ENCODE assay signal across 22 cellular contexts in genomic region chr2:69993708-69994107, GRCh38. TPM values are rescaled to one million over a fixed set of nuclear protein-coding genes. Genes with fewer than 3 reads are reported as not detected.
DNase-seq lines count a peak whose midpoint lies in the region; ATAC-seq and TF ChIP-seq lines count a peak whose summit lies in the region.
"Had no signal": no experiment of that assay in that cellular context is flagged by ENCODE, and none has a peak within 500 bp of the region (broad histone marks: within the 10 kb centered on the region; RNA-seq: fewer than 3 reads in every experiment).

No MANE protein-coding gene starts in this region.

- peaks cover 9% of the 10 kb centered on the region for H3K27me3 Mint-ChIP-seq in endodermal cell (ENCODE audit: insufficient read depth)
- H3K27me3 Mint-ChIP-seq in CD8-positive, alpha-beta T cell (ENCODE audit: low read depth), result no peaks in the 10 kb centered on the region
- H3K27me3 Mint-ChIP-seq: CD4-positive, CD25-positive, alpha-beta regulatory T cell had no signal

- no peaks in the 10 kb centered on the region for H3K9me3 Mint-ChIP-seq in endodermal cell
- H3K9me3 Mint-ChIP-seq in CD8-positive, alpha-beta T cell, result no peaks in the 10 kb centered on the region
- H3K9me3 Mint-ChIP-seq: CD4-positive, CD25-positive, alpha-beta regulatory T cell had no signal

- DNase-seq in cardiac septum (ENCODE audit: low spot score) (peak; percentile 6), Right ventricle myocardium superior (no peak), endodermal cell (peak; percentile 21), GM03348 (ENCODE audit: low spot score) (no peak)
- no peak for DNase-seq in CD8-positive, alpha-beta T cell
- DNase-seq: BE2C; CD4-positive, CD25-positive, alpha-beta regulatory T cell; COR-L47; DMS79 treated with DMSO at 0.1 percent for 48 hours; MM.1S; NCI-H1048; NCI-H1417 treated with DMSO at 0.1 percent for 48 hours; NCI-H187 treated with DMSO at 0.1 percent for 48 hours; NCI-H2107; NCI-H2227 treated with DMSO at 0.1 percent for 48 hours; NCI-H510A; NCI-H748 treated with DMSO at 0.1 percent for 48 hours had no signal

- H3K4me3 ChIP-seq in endodermal cell (ENCODE audit: low read length) (no peak overlapping the region), neutrophil (ENCODE audit: low read depth in 1 of 2, low read length in 1 of 2) (no peak overlapping the region)
- no peak overlapping the region for H3K4me3 ChIP-seq in CD8-positive, alpha-beta T cell (ENCODE audit: low read depth, low read length)
- H3K4me3 ChIP-seq: GM12878, SJSA1 had no signal

- TF ChIP-seq CTCF in endodermal cell (conservative IDR thresholded peaks at IDR 0.05) (no peak), neutrophil (IDR thresholded peaks at IDR 0.05) (no peak)
- TF ChIP-seq CTCF in CD8-positive, alpha-beta T cell (IDR thresholded peaks at IDR 0.05), result no peak

- H3K36me3 ChIP-seq in endodermal cell (ENCODE audit: control insufficient read depth, insufficient read depth, low read length) (no peaks in the 10 kb centered on the region), neutrophil (peaks cover 38% of the 10 kb centered on the region)
- peaks cover 8% of the 10 kb centered on the region for H3K36me3 ChIP-seq in CD8-positive, alpha-beta T cell (ENCODE audit: insufficient read depth, low read length)
- H3K36me3 ChIP-seq: BE2C, SJSA1 had no signal

- CTCF ChIA-PET in CD8-positive, alpha-beta T cell (lab: Charles Lee), result no interaction called here

- ATAC-seq in Right ventricle myocardium superior (ENCODE audit: poor library complexity) (no peak), HG02973 (IDR thresholded peaks at IDR 0.05; ENCODE audit: unreplicated experiment) (no peak)
- ATAC-seq in CD8-positive, alpha-beta T cell, result no peak
- ATAC-seq: GM12878, Panc1 had no signal

- WGBS in endodermal cell (ENCODE audit: insufficient coverage in 1 of 2, insufficient read length in 1 of 2), 2 experiments, result 95 to 99% methylated on average over 5 of the region's 5 CpGs

- H3K36me3 Mint-ChIP-seq in endodermal cell (ENCODE audit: low read depth), result peaks cover 17% of the 10 kb centered on the region
- H3K36me3 Mint-ChIP-seq in CD8-positive, alpha-beta T cell, result peaks cover 41% of the 10 kb centered on the region

- peaks cover 36% of the 10 kb centered on the region for H3K4me1 Mint-ChIP-seq in endodermal cell
- H3K4me1 Mint-ChIP-seq in CD8-positive, alpha-beta T cell (ENCODE audit: low read depth), result no peaks in the 10 kb centered on the region

- H3K9ac ChIP-seq in endodermal cell (ENCODE audit: extremely low read depth, low read length, poor library complexity, severe bottlenecking), result no peak overlapping the region

- H3K4me1 ChIP-seq in endodermal cell (ENCODE audit: control insufficient read depth, insufficient read depth, low read length) (peaks cover 7% of the 10 kb centered on the region), neutrophil (ENCODE audit: control insufficient read depth in 1 of 2, insufficient read depth in 1 of 2, low read depth in 1 of 2, low read length in 1 of 2) (peaks cover 31 to 43% of the 10 kb centered on the region in 2 experiments)
- H3K4me1 ChIP-seq in CD8-positive, alpha-beta T cell (ENCODE audit: insufficient read depth, low read length), result no peaks in the 10 kb centered on the region
- H3K4me1 ChIP-seq: BE2C had no signal

- H3K27ac ChIP-seq in endodermal cell (ENCODE audit: low read depth, low read length), result no peak overlapping the region
- peak overlapping the region; percentile 59 for H3K27ac ChIP-seq in neutrophil
- H3K27ac ChIP-seq in CD8-positive, alpha-beta T cell (ENCODE audit: low read depth, low read length), result no peak overlapping the region
- H3K27ac ChIP-seq: SJSA1 had no signal

- intact Hi-C loops in cardiac septum (cut with DNase I) (no loop called here), Right ventricle myocardium superior (cut with DNase I) (no loop called here)
- intact Hi-C loops in CD8-positive, alpha-beta T cell (cut with DNase I, micrococcal nuclease), result no loop called here

- POLR2A ChIA-PET in CD8-positive, alpha-beta T cell (lab: Charles Lee), result no interaction called here

- no peak overlapping the region for H3K4me3 Mint-ChIP-seq in endodermal cell
- no peak overlapping the region for H3K4me3 Mint-ChIP-seq in CD8-positive, alpha-beta T cell
- H3K4me3 Mint-ChIP-seq: CD4-positive, CD25-positive, alpha-beta regulatory T cell had no signal

- no peaks in the 10 kb centered on the region for H3K9me3 ChIP-seq in endodermal cell (ENCODE audit: control insufficient read depth, low read length)
- H3K9me3 ChIP-seq in neutrophil, result no peaks in the 10 kb centered on the region
- H3K9me3 ChIP-seq in CD8-positive, alpha-beta T cell (ENCODE audit: low read length), result no peaks in the 10 kb centered on the region
- H3K9me3 ChIP-seq: BE2C, SJSA1 had no signal

- H3K27me3 ChIP-seq in endodermal cell (ENCODE audit: control insufficient read depth, insufficient read depth, low read length, poor library complexity, severe bottlenecking) (no peaks in the 10 kb centered on the region), neutrophil (no peaks in the 10 kb centered on the region)
- no peaks in the 10 kb centered on the region for H3K27me3 ChIP-seq in CD8-positive, alpha-beta T cell (ENCODE audit: insufficient read depth, low read length)
- H3K27me3 ChIP-seq: BE2C, SJSA1 had no signal

- H3K27ac Mint-ChIP-seq in endodermal cell, result no peak overlapping the region
- H3K27ac Mint-ChIP-seq in CD8-positive, alpha-beta T cell, result no peak overlapping the region

RNA-seq across cellular contexts. Expression of gene ASPRV1, which starts 32.3 kb away (rescaled TPM):
- total RNA-seq in cardiac septum (0.81 TPM), Right ventricle myocardium superior (0.78 TPM), endodermal cell (under 1 TPM; 0.84 to 0.91 TPM)
- polyA plus RNA-seq in endodermal cell (2013, experiment 1 of 2), result 0.89 TPM
- polyA plus RNA-seq in endodermal cell (2013, experiment 2 of 2), result 1.0 TPM
- total RNA-seq in CD8-positive, alpha-beta T cell, result under 1 TPM; 0.73 to 0.86 TPM

Comparison
In these comparisons a context has a peak if more than half of its experiments do, and no peak if none do; other contexts are left out.
1. DNase-seq: peak in cardiac septum (single experiment) and endodermal cell (single experiment); none in Right ventricle myocardium superior (single experiment), GM03348 (single experiment) and CD8-positive, alpha-beta T cell (0 of 7).